In genomic region chr4:183659029-183659870, GRCh38 we compare ENCODE assay signal across 8 cellular contexts. TPM values are rescaled to one million over a fixed set of nuclear protein-coding genes. Genes with fewer than 3 reads are reported as not detected.
DNase-seq lines count a peak whose midpoint lies in the region; ATAC-seq and TF ChIP-seq lines count a peak whose summit lies in the region.

Gene RWDD4, minus strand, starts transcription at chr4:183659185. Its CDS starts 233 bp downstream, at chr4:183658952.
Gene TRAPPC11, plus strand, starts transcription at chr4:183659293. Its CDS starts 4,575 bp downstream, at chr4:183663868.

- H3K4me1 ChIP-seq in GM23338 (ENCODE audit: insufficient read depth), result peaks cover 8% of the 10 kb centered on the region
- peaks cover 2% of the 10 kb centered on the region for H3K4me1 ChIP-seq in fibroblast of lung (ENCODE audit: control insufficient read depth, extremely low read depth, insufficient read depth, low read length)

- H3K27me3 Mint-ChIP-seq in GM23338 (ENCODE audit: insufficient read depth, low read depth, poor library complexity), result no peaks in the 10 kb centered on the region
- H3K27me3 Mint-ChIP-seq in activated T-helper 17 cell treated with anti-CD3 and anti-CD28 coated beads, Interleukin-2, amount 50 U/mL, for 72 hours, result no peaks in the 10 kb centered on the region
- H3K27me3 Mint-ChIP-seq in naive thymus-derived CD8-positive, alpha-beta T cell, result no peaks in the 10 kb centered on the region

- no peaks in the 10 kb centered on the region for H3K9me3 ChIP-seq in fibroblast of lung (ENCODE audit: control insufficient read depth, insufficient read depth, low read depth, low read length)

- ATAC-seq in GM23338, result peak; percentile 99
- ATAC-seq in activated T-helper 17 cell treated with anti-CD3 and anti-CD28 coated beads, Interleukin-2, amount 50 U/mL, for 72 hours (replicated peaks), result peak; percentile 100
- ATAC-seq in naive thymus-derived CD8-positive, alpha-beta T cell, result peak; percentile 97

- H2AFZ ChIP-seq in GM23338 (peak within 1 kb of the TSS; percentile 99), fibroblast of lung (ENCODE audit: low read length) (peak within 1 kb of the TSS; percentile 63)

- H3K27ac Mint-ChIP-seq in GM23338, result peak within 1 kb of the TSS; percentile 81
- H3K27ac Mint-ChIP-seq in activated T-helper 17 cell treated with anti-CD3 and anti-CD28 coated beads, Interleukin-2, amount 50 U/mL, for 72 hours, result peak within 1 kb of the TSS; percentile 79
- H3K27ac Mint-ChIP-seq in naive thymus-derived CD8-positive, alpha-beta T cell, result peak within 1 kb of the TSS; percentile 91 to 99 (median 96)

- H3K4me1 Mint-ChIP-seq in GM23338, result peaks cover 12% of the 10 kb centered on the region
- peaks cover 27% of the 10 kb centered on the region for H3K4me1 Mint-ChIP-seq in activated T-helper 17 cell treated with anti-CD3 and anti-CD28 coated beads, Interleukin-2, amount 50 U/mL, for 72 hours
- H3K4me1 Mint-ChIP-seq in naive thymus-derived CD8-positive, alpha-beta T cell, result peaks cover 25 to 54% (median 47%) of the 10 kb centered on the region in 4 donors

- H3K27ac ChIP-seq in GM23338 (ENCODE audit: low read depth) (peak within 1 kb of the TSS; percentile 84), fibroblast of lung (ENCODE audit: insufficient read depth, low read length) (peak within 1 kb of the TSS; percentile 72)

- peaks cover 6% of the 10 kb centered on the region; the same call in 2 of the 3 replicates for H3K36me3 Mint-ChIP-seq in GM23338 (ENCODE audit: low read depth)
- peaks cover 31% of the 10 kb centered on the region for H3K36me3 Mint-ChIP-seq in activated T-helper 17 cell treated with anti-CD3 and anti-CD28 coated beads, Interleukin-2, amount 50 U/mL, for 72 hours (ENCODE audit: low read depth)
- peaks cover 0 to 9% (median 4%) of the 10 kb centered on the region in 3 donors for H3K36me3 Mint-ChIP-seq in naive thymus-derived CD8-positive, alpha-beta T cell

- H3K4me2 ChIP-seq in GM23338 (peak within 1 kb of the TSS; percentile 92), fibroblast of lung (ENCODE audit: extremely low read depth, insufficient read depth, low read length) (peak within 1 kb of the TSS; percentile 98)

- no peaks in the 10 kb centered on the region for H3F3A ChIP-seq in GM23338 (replicated peaks; ENCODE audit: low read depth)

- POLR2A ChIA-PET in naive thymus-derived CD8-positive, alpha-beta T cell (lab: Charles Lee), result interaction anchor here (1.0 to 1.6 kb wide), 7 partner anchors 10 to 741 kb away, joined by 3 to 9 read pairs (median 6); partner anchors contain the start of gene CDKN2AIP

- peak within 1 kb of the TSS; percentile 84 for H3K4me3 ChIP-seq in GM23338
- H3K4me3 ChIP-seq in fibroblast of lung (replicated peaks in 1 of 4; ENCODE audit: control extremely low read depth in 1 of 4, insufficient read depth in 1 of 4, low read depth in 3 of 4, low read length in 4 of 4), result peak within 1 kb of the TSS; percentile 41 to 97 (median 75)

- no peaks in the 10 kb centered on the region for H3K9me2 ChIP-seq in GM23338 (ENCODE audit: insufficient read depth)

- H4K20me1 ChIP-seq in GM23338 (replicated peaks; ENCODE audit: insufficient read depth) (no peaks in the 10 kb centered on the region; the same call in 1 of the 2 replicates), fibroblast of lung (ENCODE audit: control insufficient read depth, extremely low read depth, insufficient read depth, low read length) (no peaks in the 10 kb centered on the region)

- peaks cover 45% of the 10 kb centered on the region for H3K79me2 ChIP-seq in GM23338 (replicated peaks; ENCODE audit: insufficient read depth)
- H3K79me2 ChIP-seq in fibroblast of lung (ENCODE audit: control insufficient read depth, insufficient read depth, low read length), result peaks cover 34% of the 10 kb centered on the region

- peak within 1 kb of the TSS; percentile 86 for H3K9ac ChIP-seq in fibroblast of lung (ENCODE audit: insufficient read depth, low read length)

- H3K4me3 Mint-ChIP-seq in GM23338, result peak within 1 kb of the TSS; percentile 79
- peak within 1 kb of the TSS; percentile 84 for H3K4me3 Mint-ChIP-seq in activated T-helper 17 cell treated with anti-CD3 and anti-CD28 coated beads, Interleukin-2, amount 50 U/mL, for 72 hours
- peak within 1 kb of the TSS; percentile 89 to 97 (median 92) for H3K4me3 Mint-ChIP-seq in naive thymus-derived CD8-positive, alpha-beta T cell

- H3K27me3 ChIP-seq in GM23338 (ENCODE audit: insufficient read depth) (no peaks in the 10 kb centered on the region), fibroblast of lung (ENCODE audit: control insufficient read depth, insufficient read depth, low read length) (no peaks in the 10 kb centered on the region)

- H3K36me3 ChIP-seq in GM23338 (ENCODE audit: insufficient read depth) (no peaks in the 10 kb centered on the region), fibroblast of lung (ENCODE audit: control insufficient read depth, insufficient read depth, low read length) (no peaks in the 10 kb centered on the region)

- TF ChIP-seq CTCF in GM23338 (conservative IDR thresholded peaks at IDR 0.05; ENCODE audit: low read depth in 2 of 2) (no peak), fibroblast of lung (conservative IDR thresholded peaks at IDR 0.05 in 1 of 2, IDR thresholded peaks at IDR 0.05 in 1 of 2; ENCODE audit: low read depth in 1 of 2, low read length in 2 of 2) (peak; percentile 16 to 17)

- no peaks in the 10 kb centered on the region; the same call in 2 of the 3 replicates for H3K9me3 Mint-ChIP-seq in GM23338
- no peaks in the 10 kb centered on the region for H3K9me3 Mint-ChIP-seq in activated T-helper 17 cell treated with anti-CD3 and anti-CD28 coated beads, Interleukin-2, amount 50 U/mL, for 72 hours
- no peaks in the 10 kb centered on the region for H3K9me3 Mint-ChIP-seq in naive thymus-derived CD8-positive, alpha-beta T cell

- DNase-seq in EL, result peak; percentile 98
- DNase-seq in GM23338 (ENCODE audit: low spot score), result peak; percentile 99
- DNase-seq in LHCN-M2 (ENCODE audit: low read depth), result peak; percentile 99
- DNase-seq in RPMI8226, result peak; percentile 94
- peak; percentile 99 to 100 for DNase-seq in fibroblast of lung (ENCODE audit: low read depth in 2 of 2)
- peak; percentile 89 to 99 (median 96) for DNase-seq in naive thymus-derived CD8-positive, alpha-beta T cell
- DNase-seq in stimulated activated naive CD4-positive, alpha-beta T cell (lab: John Stamatoyannopoulos, UW), result peak; percentile 93 to 96 (median 94)

TF ChIP-seq in GM23338, 12 proteins besides CTCF, POLR2A, EP300 and RAD21:
- TF ChIP-seq CREB1 (CRISPR knock-in tag; IDR thresholded peaks at IDR 0.05; ENCODE audit: low read depth) (peak; percentile 79), ETS1 (IDR thresholded peaks at IDR 0.05) (0 out of 2 replicates have a peak, but pooled peaks have one; percentile 44), EZH2 (IDR thresholded peaks at IDR 0.05; ENCODE audit: low read depth, unreplicated experiment) (no peak), POLR2AphosphoS5 (IDR thresholded peaks at IDR 0.05; ENCODE audit: low read depth) (peak; percentile 75)

RNA-seq across cellular contexts. Expression of gene RWDD4, which starts in this region (rescaled TPM):
- 20.9 and 22.4 TPM in 2 replicates for total RNA-seq in GM23338 (2014; rRNA removed; shearing (Covaris generic))
- 28.9 and 29.8 TPM in 2 replicates for polyA plus RNA-seq in GM23338 (2016; fragmentation: Nextera tagmentation; extraction: Ambion mirVana)
- 42.2 and 53.3 TPM in 2 replicates for total RNA-seq in LHCN-M2 (2014; rRNA removed)
- polyA plus RNA-seq in LHCN-M2 (2012), result 11.5 TPM
- total RNA-seq in activated T-helper 17 cell treated with anti-CD3 and anti-CD28 coated beads, Interleukin-2, amount 50 U/mL, for 72 hours, result 10 to 100 TPM in 1 of 2 donors, 1 to 10 TPM in 1; 8.8 to 16.7 TPM
- 14.9 and 17.8 TPM in 2 replicates for total RNA-seq in fibroblast of lung
- polyA plus RNA-seq in fibroblast of lung, result 16.9 and 20.7 TPM in 2 replicates
- 13.8 and 18.5 TPM in 2 replicates for polyA plus RNA-seq in fibroblast of lung (2012)
- polyA minus RNA-seq in fibroblast of lung (ENCODE audit: low replicate concordance), result not detected in 2 replicates
- 10 to 100 TPM; 12.9 to 18.9 TPM for total RNA-seq in naive thymus-derived CD8-positive, alpha-beta T cell
- 10 to 100 TPM; 18.6 to 19.1 (median 19.0) TPM for polyA plus RNA-seq in naive thymus-derived CD8-positive, alpha-beta T cell

RNA-seq across cellular contexts. Expression of gene TRAPPC11, which starts in this region (rescaled TPM):
- 31.4 and 42.7 TPM in 2 replicates for total RNA-seq in GM23338 (2014; rRNA removed; shearing (Covaris generic))
- polyA plus RNA-seq in GM23338 (2016; fragmentation: Nextera tagmentation; extraction: Ambion mirVana) (14.6 and 15.0 TPM in 2 replicates), fibroblast of lung (31.4 and 36.4 TPM in 2 replicates)
- total RNA-seq in LHCN-M2 (2014; rRNA removed) (27.4 and 31.9 TPM in 2 replicates), fibroblast of lung (46.2 and 46.6 TPM in 2 replicates)
- 7.6 TPM for polyA plus RNA-seq in LHCN-M2 (2012)
- 10 to 100 TPM; 22.0 to 25.6 TPM for total RNA-seq in activated T-helper 17 cell treated with anti-CD3 and anti-CD28 coated beads, Interleukin-2, amount 50 U/mL, for 72 hours
- 13.4 and 15.7 TPM in 2 replicates for polyA plus RNA-seq in fibroblast of lung (2012)
- polyA minus RNA-seq in fibroblast of lung (ENCODE audit: low replicate concordance), result 13.7 and 23.2 TPM in 2 replicates
- total RNA-seq in naive thymus-derived CD8-positive, alpha-beta T cell, result 10 to 100 TPM; 40.8 to 42.8 TPM
- polyA plus RNA-seq in naive thymus-derived CD8-positive, alpha-beta T cell, result 10 to 100 TPM; 14.0 to 19.5 (median 19.1) TPM

Comparison
In these comparisons a context has a peak if more than half of its experiments do, and no peak if none do; other contexts are left out.
1. Peak in every context shown above with its lines: DNase-seq, ATAC-seq, H3K4me3 ChIP-seq and H3K27ac ChIP-seq.
2. CTCF ChIP-seq: peak in fibroblast of lung (2 of 2); none in GM23338 (0 of 2).